9 cellular contexts compared by ENCODE assay signal in the genomic region with DNA sequence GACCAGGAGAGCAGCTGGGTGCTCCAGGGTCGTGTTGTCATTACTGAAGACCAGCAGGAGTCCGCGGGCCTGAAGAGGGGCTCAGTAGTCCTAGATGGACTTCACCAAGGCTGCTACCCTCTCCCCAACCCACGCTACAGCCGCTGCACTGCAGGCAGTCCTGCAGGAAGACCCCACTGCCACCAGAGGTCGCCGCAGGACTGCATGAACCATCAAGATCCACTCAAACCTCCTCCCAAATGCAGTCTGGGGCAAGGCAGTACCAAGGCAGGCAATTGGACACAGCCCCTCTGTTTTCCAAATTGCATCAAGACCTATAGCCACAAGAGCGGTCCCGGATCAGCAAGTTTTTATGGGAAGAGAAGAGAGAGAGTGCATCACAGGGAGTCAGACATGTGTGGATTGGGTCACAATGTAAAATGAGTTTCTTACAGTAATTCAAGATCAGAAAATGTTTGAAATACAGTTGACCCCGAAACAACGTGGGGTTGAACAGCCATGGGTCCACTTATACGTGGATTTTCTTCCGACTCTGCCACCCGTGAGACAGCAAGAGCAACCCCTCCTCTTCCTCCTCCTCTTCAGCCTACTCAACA. TPM values are rescaled to one million over a fixed set of nuclear protein-coding genes. Genes with fewer than 3 reads are reported as not detected.
A peak's percentile ranks its signal among the peaks of the same experiment; 100 is the strongest.
DNase-seq lines count a peak whose midpoint lies in the region; ATAC-seq and TF ChIP-seq lines count a peak whose summit lies in the region.
"Had no signal": no experiment of that assay in that cellular context is flagged by ENCODE, and none has a peak within 500 bp of the region (broad histone marks: within the 10 kb centered on the region; RNA-seq: fewer than 3 reads in every experiment).

No MANE protein-coding gene starts in this region.

- H3K9ac ChIP-seq in Loucy (ENCODE audit: low read depth, low read length, poor library complexity, severe bottlenecking) = no peak overlapping the region
- no peak overlapping the region for H3K9ac ChIP-seq in SK-N-SH

- H4K20me1 ChIP-seq in Loucy (ENCODE audit: insufficient read depth, low read length, poor library complexity, severe bottlenecking) (no peaks in the 10 kb centered on the region), SK-N-SH (ENCODE audit: insufficient read depth) (no peaks in the 10 kb centered on the region)

- no peaks in the 10 kb centered on the region for H3K9me3 ChIP-seq in Loucy (ENCODE audit: insufficient read depth, low read depth, low read length)
- H3K9me3 ChIP-seq in SK-N-SH = no peaks in the 10 kb centered on the region
- H3K9me3 ChIP-seq in prostate gland = no peaks in the 10 kb centered on the region
- H3K9me3 ChIP-seq in aorta (ENCODE audit: control insufficient read depth, low read length) = no peaks in the 10 kb centered on the region

- CTCF ChIA-PET in GM10248 (lab: Yijun Ruan, JAX) (interaction anchor here (0.7 to 5.6 kb wide), 20 partner anchors 9 to 963 kb away, joined by 3 to 68 read pairs (median 4); partner anchors contain the start of gene DZIP1L), SK-N-SH (lab: Yijun Ruan, JAX) (interaction anchor here (0.6 to 6.1 kb wide), 21 partner anchors 9 to 526 kb away, joined by 3 to 69 read pairs (median 4); partner anchors contain the start of gene DZIP1L)

- H3K36me3 ChIP-seq in Loucy (ENCODE audit: insufficient read depth, low read length) (peaks cover 17% of the 10 kb centered on the region; the same call in 1 of the 2 replicates), SK-N-SH (replicated peaks in 1 of 2; ENCODE audit: control insufficient read depth in 1 of 2, insufficient read depth in 2 of 2, low read length in 1 of 2) (peaks cover 42 to 70% of the 10 kb centered on the region in 2 experiments), prostate gland (no peaks in the 10 kb centered on the region), aorta (ENCODE audit: control insufficient read depth in 1 of 2, insufficient read depth in 2 of 2, low read length in 1 of 2) (peaks cover 0 to 2% of the 10 kb centered on the region in 2 donors)

- H3K27me3 ChIP-seq in Loucy (ENCODE audit: insufficient read depth, low read length, poor library complexity, severe bottlenecking) = no peaks in the 10 kb centered on the region
- no peaks in the 10 kb centered on the region for H3K27me3 ChIP-seq in SK-N-SH (ENCODE audit: insufficient read depth)
- no peaks in the 10 kb centered on the region for H3K27me3 ChIP-seq in prostate gland (replicated peaks; ENCODE audit: insufficient read depth)
- H3K27me3 ChIP-seq in aorta (ENCODE audit: control insufficient read depth in 1 of 2, insufficient read depth in 2 of 2, low read length in 1 of 2) = no peaks in the 10 kb centered on the region

- H3K79me2 ChIP-seq in Loucy (ENCODE audit: insufficient read depth, low read length) = no peaks in the 10 kb centered on the region
- peaks cover 5% of the 10 kb centered on the region for H3K79me2 ChIP-seq in SK-N-SH (ENCODE audit: insufficient read depth)

- no peak for TF ChIP-seq EP300 in SK-N-SH (IDR thresholded peaks at IDR 0.05; ENCODE audit: borderline replicate concordance in 1 of 2, low read depth in 1 of 2, low read length in 1 of 2)

- peak; percentile 100 for TF ChIP-seq CTCF in GM10248 (IDR thresholded peaks at IDR 0.05; ENCODE audit: control extremely low read depth, extremely low read depth, low read depth, missing control alignments)
- peak; percentile 99 for TF ChIP-seq CTCF in Loucy (conservative IDR thresholded peaks at IDR 0.05; ENCODE audit: low read length)
- peak; percentile 98 for TF ChIP-seq CTCF in SK-N-SH (IDR thresholded peaks at IDR 0.05)
- peak; percentile 87 to 96 (median 93) for TF ChIP-seq CTCF in prostate gland (IDR thresholded peaks at IDR 0.05)

- no peaks in the 10 kb centered on the region for H3K4me1 ChIP-seq in Loucy (ENCODE audit: insufficient read depth, low read length, poor library complexity, severe bottlenecking)
- no peaks in the 10 kb centered on the region; a peak in 1 of 4 replicates for H3K4me1 ChIP-seq in SK-N-SH (ENCODE audit: control insufficient read depth in 1 of 2, insufficient read depth in 2 of 2, low read depth in 1 of 2, low read length in 1 of 2)
- no peaks in the 10 kb centered on the region for H3K4me1 ChIP-seq in prostate gland (replicated peaks)
- H3K4me1 ChIP-seq in aorta (ENCODE audit: control insufficient read depth in 1 of 2, insufficient read depth in 2 of 2, low read length in 2 of 2) = no peaks in the 10 kb centered on the region

- peak; percentile 89 for ATAC-seq in Right ventricle myocardium inferior
- ATAC-seq in aorta (ENCODE audit: low FRiP score) = peak; percentile 91

- no peak for TF ChIP-seq POLR2A in prostate gland (IDR thresholded peaks at IDR 0.05)

- whole genome bisulfite sequencing in SK-N-SH (ENCODE audit: low lambda C conversion rate) = 20% methylated on average over 14 of the region's 14 CpGs
- 25% methylated on average over 14 of the region's 14 CpGs for WGBS in prostate gland
- WGBS in aorta, 2 donors = 26 to 27% methylated on average over 14 of the region's 14 CpGs

- H3F3A ChIP-seq in Loucy (ENCODE audit: low read depth) (no peaks in the 10 kb centered on the region), SK-N-SH (replicated peaks; ENCODE audit: insufficient read depth) (no peaks in the 10 kb centered on the region)

- H3K4me3 ChIP-seq in Loucy (ENCODE audit: low read length, poor library complexity, severe bottlenecking) = no peak overlapping the region
- no peak overlapping the region for H3K4me3 ChIP-seq in SK-N-SH (ENCODE audit: low read depth in 2 of 2, low read length in 1 of 2)
- no peak overlapping the region for H3K4me3 ChIP-seq in prostate gland
- no peak overlapping the region for H3K4me3 ChIP-seq in aorta (ENCODE audit: low read length in 2 of 2)
- H3K4me3 ChIP-seq: skin epidermis had no signal

- H2AFZ ChIP-seq in Loucy (ENCODE audit: low read length) = no peak overlapping the region
- no peak overlapping the region for H2AFZ ChIP-seq in SK-N-SH (ENCODE audit: low read depth)

- peak; percentile 97 for TF ChIP-seq RAD21 in SK-N-SH (IDR thresholded peaks at IDR 0.05; ENCODE audit: low read length)

- no peak overlapping the region for H3K27ac ChIP-seq in SK-N-SH (ENCODE audit: low read depth in 2 of 2, low read length in 1 of 2)
- H3K27ac ChIP-seq in prostate gland = no peak overlapping the region
- H3K27ac ChIP-seq in aorta (ENCODE audit: low read depth in 1 of 2, low read length in 2 of 2) = no peak overlapping the region
- H3K27ac ChIP-seq: skin epidermis had no signal

- DNase-seq in GM10248 (ENCODE audit: extremely low spot score) (peak; percentile 84), H4 (ENCODE audit: low spot score) (peak; percentile 76), SK-N-SH (peak; percentile 87), Right ventricle myocardium inferior (ENCODE audit: missing footprints) (peak; percentile 88), prostate gland (ENCODE audit: low spot score) (peak; percentile 69), aorta (peak; percentile 87 to 93)
- DNase-seq in activated naive CD4-positive, alpha-beta T cell treated with anti-CD3 and anti-CD28 coated beads, Interleukin-2, amount 50 U/mL, for 16 hours = peak; percentile 75

- POLR2A ChIA-PET in GM10248 (lab: Yijun Ruan, JAX) = no interaction called here
- POLR2A ChIA-PET in SK-N-SH (lab: Yijun Ruan, JAX) = interaction anchor here (2.3 kb wide), 1 partner anchor 47 kb away, joined by 5 read pairs; the partner anchor contains the start of gene DZIP1L

- H3K4me2 ChIP-seq in Loucy (ENCODE audit: low read depth, low read length, poor library complexity, severe bottlenecking) = no peak overlapping the region
- H3K4me2 ChIP-seq in SK-N-SH = no peak overlapping the region

- intact Hi-C loops in Right ventricle myocardium inferior (cut with DNase I) (loop anchor here (1.0 kb wide), 1 partner anchor 50 kb away; no protein-coding TSS in a partner anchor), prostate gland (cut with DNase I) (loop anchor here (2.0 kb wide), 1 partner anchor 50 kb away; no protein-coding TSS in a partner anchor), aorta (cut with DNase I) (loop anchor here (1.0 kb wide), 1 partner anchor 51 kb away; no protein-coding TSS in a partner anchor)

- H3K9me2 ChIP-seq in Loucy (replicated peaks; ENCODE audit: low read depth, low read length) (no peaks in the 10 kb centered on the region), SK-N-SH (no peaks in the 10 kb centered on the region)

TF ChIP-seq in SK-N-SH, 30 proteins besides CTCF, POLR2A, EP300 and RAD21:
- no peak for TF ChIP-seq POLR2AphosphoS5 (IDR thresholded peaks at IDR 0.05; ENCODE audit: low read depth, low read length)
- peak; percentile 27 for TF ChIP-seq CHD2 (IDR thresholded peaks at IDR 0.05; ENCODE audit: low read length, partially characterized antibody)
- no peak for TF ChIP-seq TEAD4 (IDR thresholded peaks at IDR 0.05; ENCODE audit: borderline replicate concordance, insufficient read depth)
- no peak for TF ChIP-seq YY1 (IDR thresholded peaks at IDR 0.05; ENCODE audit: low read depth)
- TF ChIP-seq SMC3 (IDR thresholded peaks at IDR 0.05; ENCODE audit: low read depth, low read length) = peak; percentile 98

RNA-seq across cellular contexts. Expression of gene DZIP1L, which starts 46.7 kb away (rescaled TPM):
- total RNA-seq in H4 (2014; rRNA removed; shearing (Covaris generic)) = 4.5 and 6.3 TPM in 2 replicates
- polyA plus RNA-seq in SK-N-SH (2012; rRNA removed) (6.4 and 8.0 TPM in 2 replicates), aorta (10 to 100 TPM in 1 of 2 donors, 1 to 10 TPM in 1; 1.3 to 17.8 TPM)
- 2.7 and 3.3 TPM in 2 replicates for polyA plus RNA-seq in SK-N-SH (2012; cell fraction: cytosol; rRNA removed)
- 42.4 and 46.4 TPM in 2 replicates for polyA plus RNA-seq in SK-N-SH (2012; cell fraction: nucleus; rRNA removed)
- total RNA-seq in Right ventricle myocardium inferior (3.8 TPM), prostate gland (10 to 100 TPM; 10.2 to 18.7 TPM), aorta (10 to 100 TPM; 19.0 to 48.3 TPM)

RNA-seq across cellular contexts. Expression of gene CLDN18, which starts 58.7 kb away (rescaled TPM):
- total RNA-seq in H4 (2014; rRNA removed; shearing (Covaris generic)) = not detected in 2 replicates
- polyA plus RNA-seq in SK-N-SH (2012; rRNA removed) (not detected in 2 replicates), aorta (under 1 TPM; 0.20 to 0.50 TPM)
- not detected in 2 replicates for polyA plus RNA-seq in SK-N-SH (2012; cell fraction: cytosol; rRNA removed)
- not detected in 2 replicates for polyA plus RNA-seq in SK-N-SH (2012; cell fraction: nucleus; rRNA removed)
- total RNA-seq in Right ventricle myocardium inferior (not detected), prostate gland (under 1 TPM in 1 of 2 donors, not detected in 1; 0.57 TPM), aorta (not detected)
